In genomic region chr5:141773779-141774531, GRCh38 we compare ENCODE assay signal across 19 cellular contexts.
"Had no signal": no experiment of that assay in that cellular context is flagged by ENCODE, and none has a peak within 500 bp of the region (broad histone marks: within the 10 kb centered on the region; RNA-seq: fewer than 3 reads in every experiment).

No MANE protein-coding gene starts in this region.

- H3K27ac ChIP-seq: ascending aorta, body of pancreas had no signal

- DNase-seq: activated CD4-positive, alpha-beta memory T cell treated with anti-CD3 and anti-CD28 coated beads, Interleukin-2, amount 10 ng/mL, durations not matched to agents 7 days and 5 days; activated CD4-positive, alpha-beta T cell treated with anti-CD3 and anti-CD28 coated beads, Interleukin-2, amount 50 U/mL, for 1 hour; activated CD4-positive, CD25-positive, alpha-beta regulatory T cell; activated naive CD4-positive, alpha-beta T cell treated with anti-CD3 and anti-CD28 coated beads, Interleukin-2, amount 50 U/mL, for 16 hours; activated T-cell treated with anti-CD3 and anti-CD28 coated beads for 4 hours; activated T-cell treated with anti-CD3 and anti-CD28 coated beads, Interleukin-2, amount 50 U/mL, for 72 hours; body of pancreas; Kasumi-1; NCI-H1417; NCI-H1930; NCI-H2171 treated with DMSO at 0.1 percent for 48 hours; NCI-H226; NCI-H526; NCI-H82; SIG-M5; T-helper 17 cell; T-helper 9 cell had no signal

- H3K9me3 ChIP-seq: ascending aorta, body of pancreas had no signal

- H3K9me3 Mint-ChIP-seq: activated CD4-positive, alpha-beta memory T cell treated with anti-CD3 and anti-CD28 coated beads, Interleukin-2, amount 10 ng/mL, durations not matched to agents 7 days and 5 days; activated T-cell treated with anti-CD3 and anti-CD28 coated beads, Interleukin-2, amount 50 U/mL, for 72 hours; central memory CD8-positive, alpha-beta T cell had no signal

- H3K4me1 Mint-ChIP-seq: activated CD4-positive, alpha-beta memory T cell treated with anti-CD3 and anti-CD28 coated beads, Interleukin-2, amount 10 ng/mL, durations not matched to agents 7 days and 5 days; central memory CD8-positive, alpha-beta T cell had no signal

- H3K4me3 Mint-ChIP-seq: activated CD4-positive, alpha-beta memory T cell treated with anti-CD3 and anti-CD28 coated beads, Interleukin-2, amount 10 ng/mL, durations not matched to agents 7 days and 5 days; activated T-cell treated with anti-CD3 and anti-CD28 coated beads, Interleukin-2, amount 50 U/mL, for 72 hours; central memory CD8-positive, alpha-beta T cell; T-helper 17 cell had no signal

- H3K27ac Mint-ChIP-seq: activated CD4-positive, alpha-beta memory T cell treated with anti-CD3 and anti-CD28 coated beads, Interleukin-2, amount 10 ng/mL, durations not matched to agents 7 days and 5 days; activated T-cell treated with anti-CD3 and anti-CD28 coated beads, Interleukin-2, amount 50 U/mL, for 72 hours; T-helper 17 cell had no signal

- H3K4me3 ChIP-seq: ascending aorta, body of pancreas had no signal

- H3K36me3 ChIP-seq: ascending aorta had no signal

- H3K27me3 ChIP-seq: ascending aorta, body of pancreas had no signal

- H3K4me1 ChIP-seq: ascending aorta, body of pancreas had no signal
